ENCODE assay signal across 8 cellular contexts in genomic region chr11:9663699-9664275, GRCh38. TPM values are rescaled to one million over a fixed set of nuclear protein-coding genes. Genes with fewer than 3 reads are reported as not detected.
DNase-seq lines count a peak whose midpoint lies in the region; ATAC-seq and TF ChIP-seq lines count a peak whose summit lies in the region.

Gene SWAP70 (plus strand): TSS chr11:9664077. CDS start chr11:9664180, 103 bp downstream.

- peak within 1 kb of the TSS; percentile 64 to 86 for H3K27ac ChIP-seq in liver (ENCODE audit: low read depth in 1 of 2, low read length in 2 of 2)

- peak; percentile 55 for TF ChIP-seq CTCF in liver (IDR thresholded peaks at IDR 0.05; ENCODE audit: low read depth, low read length, missing input control)

- H3K27ac Mint-ChIP-seq in activated CD4-positive, alpha-beta T cell treated with anti-CD3 and anti-CD28 coated beads, Interleukin-2, amount 10 ng/mL, durations not matched to agents 24 days and 14 days, result peak within 1 kb of the TSS; percentile 51

- intact Hi-C loops in activated CD4-positive, alpha-beta T cell treated with anti-CD3 and anti-CD28 coated beads, Interleukin-2, amount 10 ng/mL, durations not matched to agents 24 days and 14 days (cut with micrococcal nuclease), result loop anchor here (1.0 to 5.0 kb wide), 2 partner anchors 49 to 84 kb away; no protein-coding TSS in a partner anchor

- H3K36me3 Mint-ChIP-seq in activated CD4-positive, alpha-beta T cell treated with anti-CD3 and anti-CD28 coated beads, Interleukin-2, amount 10 ng/mL, durations not matched to agents 24 days and 14 days (ENCODE audit: low read depth), result peaks cover 4% of the 10 kb centered on the region

- peaks cover 0 to 6% (median 0%) of the 10 kb centered on the region in 4 donors for H3K9me3 ChIP-seq in liver (ENCODE audit: control insufficient read depth in 4 of 4, low read length in 3 of 4)

- peaks cover 3% of the 10 kb centered on the region for H3K9me3 Mint-ChIP-seq in activated CD4-positive, alpha-beta T cell treated with anti-CD3 and anti-CD28 coated beads, Interleukin-2, amount 10 ng/mL, durations not matched to agents 24 days and 14 days

- peak within 1 kb of the TSS; percentile 84 to 99 (median 93) for H3K4me3 ChIP-seq in liver (ENCODE audit: low read depth in 1 of 3, low read length in 3 of 3)

- DNase-seq in A172 (ENCODE audit: low spot score) (peak; percentile 76), NCI-H2227 treated with DMSO at 0.1 percent for 48 hours (lab: John Stamatoyannopoulos, UW) (peak; percentile 48), dermis blood vessel endothelial cell (peak; percentile 93)
- DNase-seq in activated CD4-positive, alpha-beta T cell treated with anti-CD3 and anti-CD28 coated beads, Interleukin-2, amount 10 ng/mL, durations not matched to agents 24 days and 14 days, result peak; percentile 95
- peak; percentile 80 for DNase-seq in stimulated activated CD4-positive, alpha-beta T cell treated with anti-CD3 and anti-CD28 coated beads, Interleukin-4, amount 100 ng/mL, for 1 hour

- peaks cover 18% of the 10 kb centered on the region for H3K4me1 Mint-ChIP-seq in activated CD4-positive, alpha-beta T cell treated with anti-CD3 and anti-CD28 coated beads, Interleukin-2, amount 10 ng/mL, durations not matched to agents 24 days and 14 days

- peak within 1 kb of the TSS; percentile 90 for H3K4me3 Mint-ChIP-seq in activated CD4-positive, alpha-beta T cell treated with anti-CD3 and anti-CD28 coated beads, Interleukin-2, amount 10 ng/mL, durations not matched to agents 24 days and 14 days

- peak in 1 of 2 donors; percentile 53 for TF ChIP-seq RAD21 in liver (IDR thresholded peaks at IDR 0.05)

- ATAC-seq in GM18517 (IDR thresholded peaks at IDR 0.05; ENCODE audit: unreplicated experiment), result peak; percentile 68
- peak; percentile 76 for ATAC-seq in HG03025 (IDR thresholded peaks at IDR 0.05; ENCODE audit: low FRiP score, unreplicated experiment)

- peaks cover 34% of the 10 kb centered on the region for H3K27me3 Mint-ChIP-seq in activated CD4-positive, alpha-beta T cell treated with anti-CD3 and anti-CD28 coated beads, Interleukin-2, amount 10 ng/mL, durations not matched to agents 24 days and 14 days

- H3K4me1 ChIP-seq in liver (ENCODE audit: control insufficient read depth in 4 of 4, insufficient read depth in 4 of 4, low read length in 3 of 4), result peaks cover 2 to 11% (median 7%) of the 10 kb centered on the region in 4 donors

- H3K27me3 ChIP-seq in liver (ENCODE audit: control insufficient read depth in 4 of 4, insufficient read depth in 4 of 4, low read length in 3 of 4), result no peaks in the 10 kb centered on the region

- H3K9ac ChIP-seq in liver (ENCODE audit: low read depth in 1 of 2, low read length in 2 of 2), result peak within 1 kb of the TSS; percentile 45 to 59

- 1% methylated on average over 38 of the region's 38 CpGs for WGBS in liver

- H3K36me3 ChIP-seq in liver (ENCODE audit: control insufficient read depth in 4 of 4, insufficient read depth in 3 of 4, low read depth in 1 of 4, low read length in 3 of 4), result no peaks in the 10 kb centered on the region

TF ChIP-seq in liver, 16 proteins besides CTCF, POLR2A, EP300 and RAD21:
- no peak for TF ChIP-seq SP1 (IDR thresholded peaks at IDR 0.05)
- peak; percentile 37 for TF ChIP-seq TAF1 (conservative IDR thresholded peaks at IDR 0.05)
- peak; percentile 32 for TF ChIP-seq YY1 (IDR thresholded peaks at IDR 0.05)
- no peak for TF ChIP-seq NR2F2 (IDR thresholded peaks at IDR 0.05)

RNA-seq across cellular contexts. Expression of gene SWAP70, which starts in this region (rescaled TPM):
- total RNA-seq in A172 (2014; rRNA removed; shearing (Covaris generic)), result 43.2 and 54.7 TPM in 2 replicates
- 7.3 and 8.1 TPM in 2 replicates for total RNA-seq in activated CD4-positive, alpha-beta T cell treated with anti-CD3 and anti-CD28 coated beads, Interleukin-2, amount 10 ng/mL, durations not matched to agents 24 days and 14 days
- 152 and 157 TPM in 2 replicates for total RNA-seq in dermis blood vessel endothelial cell
- 1 to 10 TPM; 7.3 to 8.4 TPM for total RNA-seq in liver
- polyA plus RNA-seq in liver, result 1 to 10 TPM; 4.0 to 4.3 TPM

Comparison
In these comparisons a context has a peak if more than half of its experiments do, and no peak if none do; other contexts are left out.
1. Peak in every context shown above with its lines: DNase-seq, ATAC-seq, H3K4me3 ChIP-seq and H3K27ac ChIP-seq.